Comparison of ENCODE assay signal across 8 cellular contexts in the genomic region with DNA sequence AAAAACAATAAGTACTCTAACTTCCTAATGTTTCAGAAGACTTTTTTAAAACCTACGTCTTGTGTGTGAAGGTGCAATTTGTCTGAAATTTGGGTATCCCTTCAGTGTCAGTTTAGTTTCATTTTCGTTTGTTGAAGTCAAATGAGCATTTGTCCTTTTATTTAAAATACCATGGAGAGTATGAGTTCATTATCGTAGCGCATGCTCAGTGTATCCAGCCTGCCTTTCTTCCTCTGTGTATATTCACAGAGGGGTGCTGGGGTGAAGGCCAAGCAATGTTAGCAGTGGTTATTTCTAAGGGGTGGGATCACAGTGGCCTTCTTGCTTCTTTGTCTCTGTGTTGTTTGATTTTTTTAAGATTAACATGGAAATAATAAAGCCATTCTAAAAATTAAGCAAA. TPM values are rescaled to one million over a fixed set of nuclear protein-coding genes. Genes with fewer than 3 reads are reported as not detected.
DNase-seq lines count a peak whose midpoint lies in the region; ATAC-seq and TF ChIP-seq lines count a peak whose summit lies in the region.

No MANE protein-coding gene starts in this region.

- 39 to 45% methylated on average over 4 of the region's 4 CpGs for WGBS in body of pancreas, 2 donors

- TF ChIP-seq CTCF in CD8-positive, alpha-beta T cell (IDR thresholded peaks at IDR 0.05): no peak
- TF ChIP-seq CTCF in Loucy (conservative IDR thresholded peaks at IDR 0.05; ENCODE audit: low read length) (no peak), body of pancreas (IDR thresholded peaks at IDR 0.05) (no peak)

- no peaks in the 10 kb centered on the region for H3K9me2 ChIP-seq in Loucy (replicated peaks; ENCODE audit: low read depth, low read length)

- DNase-seq in CD8-positive, alpha-beta T cell: peak in 1 of 7 experiments; percentile 26
- DNase-seq in body of pancreas (peak in 2 of 4 donors; percentile 28 to 45), lung microvascular endothelial cell (ENCODE audit: low read depth in 2 of 2) (peak; percentile 55 to 59), T-helper 9 cell (no peak), HuH-7 (ENCODE audit: low spot score) (no peak)

- intact Hi-C loops in CD8-positive, alpha-beta T cell (cut with DNase I, micrococcal nuclease): no loop called here
- intact Hi-C loops in body of pancreas (cut with DNase I): no loop called here

- no peaks in the 10 kb centered on the region for H3K79me2 ChIP-seq in Loucy (ENCODE audit: insufficient read depth, low read length)

- no peak overlapping the region for H2AFZ ChIP-seq in Loucy (ENCODE audit: low read length)

- peak overlapping the region; percentile 55 for H3K4me3 Mint-ChIP-seq in CD8-positive, alpha-beta T cell

- no peaks in the 10 kb centered on the region for H3K27me3 ChIP-seq in CD8-positive, alpha-beta T cell (ENCODE audit: insufficient read depth, low read length)
- H3K27me3 ChIP-seq in Loucy (ENCODE audit: insufficient read depth, low read length, poor library complexity, severe bottlenecking) (no peaks in the 10 kb centered on the region), body of pancreas (no peaks in the 10 kb centered on the region)

- ATAC-seq in CD8-positive, alpha-beta T cell: peak; percentile 73
- ATAC-seq in body of pancreas: peak; percentile 63
- ATAC-seq in HG02759 (IDR thresholded peaks at IDR 0.05; ENCODE audit: unreplicated experiment): no peak
- no peak for ATAC-seq in HG02678 (IDR thresholded peaks at IDR 0.05; ENCODE audit: unreplicated experiment)

- peak overlapping the region; percentile 58 for H3K27ac Mint-ChIP-seq in CD8-positive, alpha-beta T cell

- POLR2A ChIA-PET in CD8-positive, alpha-beta T cell (lab: Charles Lee): no interaction called here

- peaks cover 9% of the 10 kb centered on the region for H3K4me1 Mint-ChIP-seq in CD8-positive, alpha-beta T cell (ENCODE audit: low read depth)

- no peaks in the 10 kb centered on the region for H3K27me3 Mint-ChIP-seq in CD8-positive, alpha-beta T cell (ENCODE audit: low read depth)

- H3K4me2 ChIP-seq in Loucy (ENCODE audit: low read depth, low read length, poor library complexity, severe bottlenecking): no peak overlapping the region

- H3K36me3 Mint-ChIP-seq in CD8-positive, alpha-beta T cell: no peaks in the 10 kb centered on the region

- no peaks in the 10 kb centered on the region for H3K9me3 Mint-ChIP-seq in CD8-positive, alpha-beta T cell

- H3K9ac ChIP-seq in Loucy (ENCODE audit: low read depth, low read length, poor library complexity, severe bottlenecking): no peak overlapping the region

- H3K4me3 ChIP-seq in CD8-positive, alpha-beta T cell (ENCODE audit: low read depth, low read length): peak overlapping the region; percentile 27
- H3K4me3 ChIP-seq in Loucy (ENCODE audit: low read length, poor library complexity, severe bottlenecking) (peak overlapping the region; percentile 18), body of pancreas (no peak overlapping the region)

- no peak overlapping the region for H3K27ac ChIP-seq in CD8-positive, alpha-beta T cell (ENCODE audit: low read depth, low read length)
- peak overlapping the region in 3 of 4 donors; percentile 48 to 80 (median 65) for H3K27ac ChIP-seq in body of pancreas

- no peaks in the 10 kb centered on the region for H3K9me3 ChIP-seq in CD8-positive, alpha-beta T cell (ENCODE audit: low read length)
- H3K9me3 ChIP-seq in Loucy (ENCODE audit: insufficient read depth, low read depth, low read length): no peaks in the 10 kb centered on the region
- no peaks in the 10 kb centered on the region for H3K9me3 ChIP-seq in body of pancreas

- CTCF ChIA-PET in CD8-positive, alpha-beta T cell (lab: Charles Lee): interaction anchor here (2.5 kb wide), 1 partner anchor 160 kb away, joined by 5 read pairs; no protein-coding TSS in a partner anchor

- H4K20me1 ChIP-seq in Loucy (ENCODE audit: insufficient read depth, low read length, poor library complexity, severe bottlenecking): no peaks in the 10 kb centered on the region

- no peaks in the 10 kb centered on the region for H3K36me3 ChIP-seq in CD8-positive, alpha-beta T cell (ENCODE audit: insufficient read depth, low read length)
- no peaks in the 10 kb centered on the region for H3K36me3 ChIP-seq in Loucy (ENCODE audit: insufficient read depth, low read length)
- no peaks in the 10 kb centered on the region for H3K36me3 ChIP-seq in body of pancreas (replicated peaks in 1 of 2; ENCODE audit: insufficient read depth in 1 of 2, low read depth in 2 of 2)

- peaks cover 4% of the 10 kb centered on the region for H3K4me1 ChIP-seq in CD8-positive, alpha-beta T cell (ENCODE audit: insufficient read depth, low read length)
- H3K4me1 ChIP-seq in Loucy (ENCODE audit: insufficient read depth, low read length, poor library complexity, severe bottlenecking): peaks cover 5% of the 10 kb centered on the region
- peaks cover 10% of the 10 kb centered on the region for H3K4me1 ChIP-seq in body of pancreas

- no peak for TF ChIP-seq POLR2A in body of pancreas (IDR thresholded peaks at IDR 0.05)

- no peaks in the 10 kb centered on the region for H3F3A ChIP-seq in Loucy (ENCODE audit: low read depth)

RNA-seq across cellular contexts. Expression of gene CNN3, which starts 43.2 kb away (rescaled TPM):
- total RNA-seq in CD8-positive, alpha-beta T cell: 1 to 10 TPM; 7.5 to 9.4 TPM
- total RNA-seq in body of pancreas (10 to 100 TPM; 79.4 to 83.1 TPM), lung microvascular endothelial cell (505 and 669 TPM in 2 replicates)

Comparison
In these comparisons a context has a peak if more than half of its experiments do, and no peak if none do; other contexts are left out.
1. ATAC-seq: peak in CD8-positive, alpha-beta T cell (single experiment) and body of pancreas (single experiment); none in HG02759 (single experiment) and HG02678 (single experiment).
2. DNase-seq: peak in lung microvascular endothelial cell (2 of 2); none in T-helper 9 cell (single experiment) and HuH-7 (single experiment).
3. H3K4me3 ChIP-seq: peak in CD8-positive, alpha-beta T cell (single experiment) and Loucy (single experiment); none in body of pancreas (0 of 2).
4. RNA of gene CNN3, which starts 43.2 kb away (total RNA-seq): 505 to 669 TPM in lung microvascular endothelial cell and 79.4 to 83.1 TPM in body of pancreas; 7.5 to 9.4 TPM in CD8-positive, alpha-beta T cell; every median in the first group is over 4 times any median in the second.